ENCODE assay signal across 25 cellular contexts in genomic region chr3:81741214-81741613, GRCh38. TPM values are rescaled to one million over a fixed set of nuclear protein-coding genes. Genes with fewer than 3 reads are reported as not detected.
DNase-seq lines count a peak whose midpoint lies in the region; ATAC-seq and TF ChIP-seq lines count a peak whose summit lies in the region.
"Had no signal": no experiment of that assay in that cellular context is flagged by ENCODE, and none has a peak within 500 bp of the region (broad histone marks: within the 10 kb centered on the region; RNA-seq: fewer than 3 reads in every experiment).

No MANE protein-coding gene starts in this region.

- ATAC-seq in GM18868 (IDR thresholded peaks at IDR 0.05; ENCODE audit: unreplicated experiment) = no peak
- ATAC-seq in aorta (ENCODE audit: low FRiP score) = no peak
- ATAC-seq in HG03039 (IDR thresholded peaks at IDR 0.05; ENCODE audit: unreplicated experiment) = no peak
- ATAC-seq: activated naive CD4-positive, alpha-beta T cell treated with anti-CD3 and anti-CD28 coated beads, Interleukin-2, amount 50 U/mL, for 72 hours; activated T-cell treated with anti-CD3 and anti-CD28 coated beads, Interleukin-2, amount 50 U/mL, for 72 hours; lower lobe of right lung; pancreas; stimulated activated naive CD8-positive, alpha-beta T cell treated with anti-CD3 and anti-CD28 coated beads, Interleukin-15, amount 100 ng/mL, for 72 hours; upper lobe of right lung had no signal

- H3K27me3 ChIP-seq in left ventricle myocardium inferior (ENCODE audit: low read depth) (no peaks in the 10 kb centered on the region), osteoblast (ENCODE audit: insufficient read depth, low read length) (no peaks in the 10 kb centered on the region), aorta (ENCODE audit: control insufficient read depth in 1 of 2, insufficient read depth in 2 of 2, low read length in 1 of 2) (no peaks in the 10 kb centered on the region)
- H3K27me3 ChIP-seq: pancreas, Peyer's patch, upper lobe of right lung had no signal

- no peak for DNase-seq in left ventricle myocardium inferior
- DNase-seq in cardiac septum (ENCODE audit: low spot score) = no peak
- DNase-seq in cardiac fibroblast (ENCODE audit: low read depth in 2 of 2) = peak; percentile 33 to 48
- no peak for DNase-seq in osteoblast (ENCODE audit: insufficient read length, low spot score, missing footprints)
- DNase-seq in hypothalamus (lab: John Stamatoyannopoulos, UW) = no peak
- DNase-seq in aorta = no peak
- DNase-seq: activated CD4-positive, CD25-positive, alpha-beta regulatory T cell; activated CD8-positive, alpha-beta memory T cell treated with anti-CD3 and anti-CD28 coated beads for 24 hours; activated T-cell treated with anti-CD3 and anti-CD28 coated beads, Interleukin-2, amount 50 U/mL, for 72 hours; CD4-positive, CD25-positive, alpha-beta regulatory T cell; head of caudate nucleus; lower lobe of right lung; MV-4-11; NCI-H187 treated with DMSO at 0.1 percent for 48 hours; NCI-H446 treated with DMSO at 0.1 percent for 48 hours; NK-92 treated with Interleukin-12 subunit alpha and Interleukin-12 subunit beta, amount 100 ng/mL, for 24 hours; pancreas; Peyer's patch; stimulated activated CD4-positive, alpha-beta T cell treated with anti-CD3 and anti-CD28 coated beads, Interleukin-2, amount 100 ng/mL, for 48 hours; stimulated activated naive CD8-positive, alpha-beta T cell treated with anti-CD3 and anti-CD28 coated beads, Interleukin-15, amount 100 ng/mL, for 72 hours; T1000; upper lobe of right lung had no signal

- H4K20me1 ChIP-seq in osteoblast (ENCODE audit: insufficient read depth, low read length) = no peaks in the 10 kb centered on the region

- no peaks in the 10 kb centered on the region for H3K36me3 ChIP-seq in left ventricle myocardium inferior
- peaks cover 2% of the 10 kb centered on the region for H3K36me3 ChIP-seq in osteoblast (ENCODE audit: insufficient read depth, low read length)
- no peaks in the 10 kb centered on the region for H3K36me3 ChIP-seq in aorta (ENCODE audit: control insufficient read depth in 1 of 2, insufficient read depth in 2 of 2, low read length in 1 of 2)
- H3K36me3 ChIP-seq: lower lobe of right lung, pancreas, Peyer's patch, upper lobe of right lung had no signal

- H3K4me1 ChIP-seq in left ventricle myocardium inferior = peaks cover 63% of the 10 kb centered on the region
- H3K4me1 ChIP-seq in osteoblast (ENCODE audit: insufficient read depth, low read length) = peaks cover 54% of the 10 kb centered on the region
- peaks cover 1 to 6% of the 10 kb centered on the region in 2 donors for H3K4me1 ChIP-seq in aorta (ENCODE audit: control insufficient read depth in 1 of 2, insufficient read depth in 2 of 2, low read length in 2 of 2)

- intact Hi-C loops in left ventricle myocardium inferior (cut with micrococcal nuclease) (no loop called here), cardiac septum (cut with DNase I) (no loop called here), aorta (cut with DNase I) (no loop called here)

- H3K79me2 ChIP-seq in osteoblast (ENCODE audit: insufficient read depth, low read length) = peaks cover 56% of the 10 kb centered on the region

- 3 to 13% methylated on average over 1 of the region's 1 CpG for WGBS in aorta, 2 donors

- no peak overlapping the region for H3K4me3 ChIP-seq in left ventricle myocardium inferior
- H3K4me3 ChIP-seq in cardiac fibroblast (replicated peaks in 1 of 2; ENCODE audit: low read depth in 2 of 2, low read length in 2 of 2) = no peak overlapping the region
- no peak overlapping the region for H3K4me3 ChIP-seq in osteoblast (ENCODE audit: insufficient read depth, low read length)
- no peak overlapping the region for H3K4me3 ChIP-seq in aorta (ENCODE audit: low read length in 2 of 2)
- H3K4me3 ChIP-seq: lower lobe of right lung, pancreas, Peyer's patch, upper lobe of right lung had no signal

- no peak for TF ChIP-seq CTCF in left ventricle myocardium inferior (IDR thresholded peaks at IDR 0.05; ENCODE audit: borderline replicate concordance)
- no peak for TF ChIP-seq CTCF in cardiac fibroblast (IDR thresholded peaks at IDR 0.05; ENCODE audit: low read depth, low read length)
- TF ChIP-seq CTCF in osteoblast (IDR thresholded peaks at IDR 0.05; ENCODE audit: extremely low read depth, low read depth, low read length) = no peak

- no peaks in the 10 kb centered on the region for H3K9me3 ChIP-seq in left ventricle myocardium inferior (replicated peaks)
- H3K9me3 ChIP-seq in osteoblast (ENCODE audit: low read depth, low read length) = no peaks in the 10 kb centered on the region
- no peaks in the 10 kb centered on the region for H3K9me3 ChIP-seq in aorta (ENCODE audit: control insufficient read depth, low read length)
- H3K9me3 ChIP-seq: lower lobe of right lung, pancreas, Peyer's patch, upper lobe of right lung had no signal

- H2AFZ ChIP-seq in osteoblast (ENCODE audit: low read length) = no peak overlapping the region

- H3K4me2 ChIP-seq in osteoblast (ENCODE audit: insufficient read depth, low read length) = peak overlapping the region; percentile 5

- H3K27ac ChIP-seq in left ventricle myocardium inferior (replicated peaks) (peak overlapping the region; percentile 80), osteoblast (ENCODE audit: low read depth, low read length) (peak overlapping the region; percentile 69), aorta (ENCODE audit: low read depth in 1 of 2, low read length in 2 of 2) (no peak overlapping the region)
- H3K27ac ChIP-seq: lower lobe of right lung, pancreas had no signal

RNA-seq across cellular contexts. Expression of gene GBE1, which starts 20.2 kb away (rescaled TPM):
- total RNA-seq in left ventricle myocardium inferior (73.1 TPM), cardiac septum (102 TPM), osteoblast (148 and 184 TPM in 2 replicates), aorta (100 to 1,000 TPM in 1 of 2 donors, 10 to 100 TPM in 1; 64.0 to 103 TPM)
- 10 to 100 TPM; 29.3 to 52.0 TPM for polyA plus RNA-seq in aorta

Comparison
In these comparisons a context has a peak if more than half of its experiments do, and no peak if none do; other contexts are left out.
1. DNase-seq: peak in cardiac fibroblast (2 of 2); none in left ventricle myocardium inferior (single experiment), cardiac septum (single experiment), osteoblast (single experiment), hypothalamus (0 of 51) and aorta (0 of 2).
2. H3K27ac ChIP-seq: peak in left ventricle myocardium inferior (single experiment) and osteoblast (single experiment); none in aorta (0 of 2).